1 cellular context compared by ENCODE assay signal in genomic region chr6:158366363-158366762, GRCh38.
TF ChIP-seq lines count a peak whose summit lies in the region.

No MANE protein-coding gene starts in this region.

TF ChIP-seq in K562, 482 proteins besides CTCF, POLR2A, EP300 and RAD21 (continued from another document and continues in another):
- TF ChIP-seq HDAC2 (IDR thresholded peaks at IDR 0.05) (peak; percentile 73), VEZF1 (CRISPR knock-in tag; IDR thresholded peaks at IDR 0.05) (peak; percentile 37; the same call in 1 of the 2 replicates), ATF1 (CRISPR knock-in tag; IDR thresholded peaks at IDR 0.05) (no peak), ATF1 (tag; IDR thresholded peaks at IDR 0.05) (peak; percentile 68), CXXC5 (CRISPR knock-in tag; IDR thresholded peaks at IDR 0.05) (peak; percentile 63), FOXO4 (CRISPR knock-in tag; IDR thresholded peaks at IDR 0.05) (no peak), RCOR1 (IDR thresholded peaks at IDR 0.05; ENCODE audit: borderline replicate concordance in 1 of 2, low read depth in 2 of 2, low read length in 2 of 2) (peak in 1 of 2 experiments; percentile 85; a peak in 2 of 4 replicates), POLR2AphosphoS5 (IDR thresholded peaks at IDR 0.05; ENCODE audit: control insufficient read depth, insufficient read depth, low read depth, low read length) (no peak), BCL6 (CRISPR knock-in tag; IDR thresholded peaks at IDR 0.05) (no peak), HMG20B (CRISPR knock-in tag; IDR thresholded peaks at IDR 0.05) (no peak), ZNF165 (CRISPR knock-in tag; IDR thresholded peaks at IDR 0.05; ENCODE audit: borderline replicate concordance) (no peak), ZNF224 (CRISPR knock-in tag; IDR thresholded peaks at IDR 0.05) (no peak), MAX (CRISPR knock-in tag; IDR thresholded peaks at IDR 0.05) (peak; percentile 40), EP400 (IDR thresholded peaks at IDR 0.05) (peak; percentile 66), ETV1 (tag; conservative IDR thresholded peaks at IDR 0.05; ENCODE audit: low read depth) (peak; percentile 77), MAZ (CRISPR knock-in tag; conservative IDR thresholded peaks at IDR 0.05 in 1 of 2, IDR thresholded peaks at IDR 0.05 in 1 of 2) (peak in 1 of 2 experiments; percentile 53; a peak in 3 of 4 replicates), ZNF12 (CRISPR knock-in tag; IDR thresholded peaks at IDR 0.05) (0 out of 2 replicates have a peak, but pooled peaks have one; percentile 60), ZNF263 (CRISPR knock-in tag; IDR thresholded peaks at IDR 0.05; ENCODE audit: borderline replicate concordance) (0 out of 2 replicates have a peak, but pooled peaks have one; percentile 32), ZNF134 (CRISPR knock-in tag; conservative IDR thresholded peaks at IDR 0.05) (peak; percentile 45; the same call in 1 of the 2 replicates), LARP7 (IDR thresholded peaks at IDR 0.05) (no peak), ZNF41 (CRISPR knock-in tag; conservative IDR thresholded peaks at IDR 0.05) (0 out of 2 replicates have a peak, but pooled peaks have one; percentile 21), SMAD4 (CRISPR knock-in tag; conservative IDR thresholded peaks at IDR 0.05) (peak; percentile 57), POU5F1 (IDR thresholded peaks at IDR 0.05; ENCODE audit: borderline replicate concordance, low read depth, low read length, partially characterized antibody) (no peak), MAFF (IDR thresholded peaks at IDR 0.05; ENCODE audit: low read length) (peak; percentile 77), TGIF2 (CRISPR knock-in tag; IDR thresholded peaks at IDR 0.05) (no peak), DNMT1 (IDR thresholded peaks at IDR 0.05) (no peak), ZFX (CRISPR knock-in tag; IDR thresholded peaks at IDR 0.05) (no peak), FOXP1 (CRISPR knock-in tag; IDR thresholded peaks at IDR 0.05) (peak; percentile 93), NFATC3 (IDR thresholded peaks at IDR 0.05) (peak; percentile 33; the same call in 1 of the 2 replicates), HDAC1 (IDR thresholded peaks at IDR 0.05) (0 out of 4 replicates have a peak, but pooled peaks of 1 of the 2 experiments have one; percentile 40), ESRRB (CRISPR knock-in tag; IDR thresholded peaks at IDR 0.05; ENCODE audit: borderline replicate concordance) (no peak), ELF1 (tag; IDR thresholded peaks at IDR 0.05) (peak; percentile 71), C11orf30 (IDR thresholded peaks at IDR 0.05; ENCODE audit: low read depth) (peak; percentile 89), TBP (optimal IDR thresholded peaks at IDR 0.05; ENCODE audit: low read depth, low read length) (no peak), SRSF9 (IDR thresholded peaks at IDR 0.05; ENCODE audit: borderline replicate concordance, low read depth, low read length) (no peak), SRF (CRISPR knock-in tag; IDR thresholded peaks at IDR 0.05) (no peak), ZNF707 (CRISPR knock-in tag; conservative IDR thresholded peaks at IDR 0.05) (no peak), EHMT2 (IDR thresholded peaks at IDR 0.05) (peak; percentile 90), TEAD4 (IDR thresholded peaks at IDR 0.05; ENCODE audit: low read length) (peak; percentile 41; the same call in 1 of the 2 replicates), TEAD4 (CRISPR knock-in tag; IDR thresholded peaks at IDR 0.05; ENCODE audit: borderline replicate concordance) (no peak), HSF4 (CRISPR knock-in tag; IDR thresholded peaks at IDR 0.05; ENCODE audit: borderline replicate concordance) (no peak), SMARCE1 (IDR thresholded peaks at IDR 0.05) (peak; percentile 59; the same call in 1 of the 2 replicates), ZNF780A (CRISPR knock-in tag; IDR thresholded peaks at IDR 0.05) (no peak), SMAD3 (CRISPR knock-in tag; conservative IDR thresholded peaks at IDR 0.05) (peak; percentile 82), CHD2 (IDR thresholded peaks at IDR 0.05; ENCODE audit: low read depth, low read length) (no peak), SMAD1 (IDR thresholded peaks at IDR 0.05; ENCODE audit: low read depth, low read length, partially characterized antibody) (no peak), TAF1 (IDR thresholded peaks at IDR 0.05; ENCODE audit: control insufficient read depth, extremely low read depth, insufficient read depth, low read length, severe bottlenecking) (peak; percentile 23), PCBP2 (IDR thresholded peaks at IDR 0.05; ENCODE audit: low read depth, low read length, poor library complexity, severe bottlenecking) (no peak), ZNF347 (CRISPR knock-in tag; IDR thresholded peaks at IDR 0.05; ENCODE audit: low read depth) (no peak), SOX6 (IDR thresholded peaks at IDR 0.05) (peak; percentile 70; the same call in 1 of the 2 replicates), ZSCAN32 (CRISPR knock-in tag; IDR thresholded peaks at IDR 0.05) (peak; percentile 95), TBL1XR1 (IDR thresholded peaks at IDR 0.05; ENCODE audit: low read length in 2 of 2) (no peak; a peak in 1 of 4 replicates)
- TF ChIP-seq, protein P1, sequence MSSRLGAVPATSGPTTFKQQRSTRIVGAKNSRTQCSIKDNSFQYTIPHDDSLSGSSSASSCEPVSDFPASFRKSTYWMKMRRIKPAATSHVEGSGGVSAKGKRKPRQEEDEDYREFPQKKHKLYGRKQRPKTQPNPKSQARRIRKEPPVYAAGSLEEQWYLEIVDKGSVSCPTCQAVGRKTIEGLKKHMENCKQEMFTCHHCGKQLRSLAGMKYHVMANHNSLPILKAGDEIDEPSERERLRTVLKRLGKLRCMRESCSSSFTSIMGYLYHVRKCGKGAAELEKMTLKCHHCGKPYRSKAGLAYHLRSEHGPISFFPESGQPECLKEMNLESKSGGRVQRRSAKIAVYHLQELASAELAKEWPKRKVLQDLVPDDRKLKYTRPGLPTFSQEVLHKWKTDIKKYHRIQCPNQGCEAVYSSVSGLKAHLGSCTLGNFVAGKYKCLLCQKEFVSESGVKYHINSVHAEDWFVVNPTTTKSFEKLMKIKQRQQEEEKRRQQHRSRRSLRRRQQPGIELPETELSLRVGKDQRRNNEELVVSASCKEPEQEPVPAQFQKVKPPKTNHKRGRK (tag; IDR thresholded peaks at IDR 0.05): no peak
- TF ChIP-seq, protein P2, sequence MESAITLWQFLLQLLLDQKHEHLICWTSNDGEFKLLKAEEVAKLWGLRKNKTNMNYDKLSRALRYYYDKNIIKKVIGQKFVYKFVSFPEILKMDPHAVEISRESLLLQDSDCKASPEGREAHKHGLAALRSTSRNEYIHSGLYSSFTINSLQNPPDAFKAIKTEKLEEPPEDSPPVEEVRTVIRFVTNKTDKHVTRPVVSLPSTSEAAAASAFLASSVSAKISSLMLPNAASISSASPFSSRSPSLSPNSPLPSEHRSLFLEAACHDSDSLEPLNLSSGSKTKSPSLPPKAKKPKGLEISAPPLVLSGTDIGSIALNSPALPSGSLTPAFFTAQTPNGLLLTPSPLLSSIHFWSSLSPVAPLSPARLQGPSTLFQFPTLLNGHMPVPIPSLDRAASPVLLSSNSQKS (CRISPR knock-in tag; IDR thresholded peaks at IDR 0.05): no peak
- TF ChIP-seq, protein P3, sequence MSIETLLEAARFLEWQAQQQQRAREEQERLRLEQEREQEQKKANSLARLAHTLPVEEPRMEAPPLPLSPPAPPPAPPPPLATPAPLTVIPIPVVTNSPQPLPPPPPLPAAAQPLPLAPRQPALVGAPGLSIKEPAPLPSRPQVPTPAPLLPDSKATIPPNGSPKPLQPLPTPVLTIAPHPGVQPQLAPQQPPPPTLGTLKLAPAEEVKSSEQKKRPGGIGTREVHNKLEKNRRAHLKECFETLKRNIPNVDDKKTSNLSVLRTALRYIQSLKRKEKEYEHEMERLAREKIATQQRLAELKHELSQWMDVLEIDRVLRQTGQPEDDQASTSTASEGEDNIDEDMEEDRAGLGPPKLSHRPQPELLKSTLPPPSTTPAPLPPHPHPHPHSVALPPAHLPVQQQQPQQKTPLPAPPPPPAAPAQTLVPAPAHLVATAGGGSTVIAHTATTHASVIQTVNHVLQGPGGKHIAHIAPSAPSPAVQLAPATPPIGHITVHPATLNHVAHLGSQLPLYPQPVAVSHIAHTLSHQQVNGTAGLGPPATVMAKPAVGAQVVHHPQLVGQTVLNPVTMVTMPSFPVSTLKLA (conservative IDR thresholded peaks at IDR 0.05): peak; percentile 42 to 78; a peak in 2 of 4 replicates
- TF ChIP-seq, protein P4, sequence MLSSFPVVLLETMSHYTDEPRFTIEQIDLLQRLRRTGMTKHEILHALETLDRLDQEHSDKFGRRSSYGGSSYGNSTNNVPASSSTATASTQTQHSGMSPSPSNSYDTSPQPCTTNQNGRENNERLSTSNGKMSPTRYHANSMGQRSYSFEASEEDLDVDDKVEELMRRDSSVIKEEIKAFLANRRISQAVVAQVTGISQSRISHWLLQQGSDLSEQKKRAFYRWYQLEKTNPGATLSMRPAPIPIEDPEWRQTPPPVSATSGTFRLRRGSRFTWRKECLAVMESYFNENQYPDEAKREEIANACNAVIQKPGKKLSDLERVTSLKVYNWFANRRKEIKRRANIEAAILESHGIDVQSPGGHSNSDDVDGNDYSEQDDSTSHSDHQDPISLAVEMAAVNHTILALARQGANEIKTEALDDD (IDR thresholded peaks at IDR 0.05): no peak
- TF ChIP-seq, protein P5, sequence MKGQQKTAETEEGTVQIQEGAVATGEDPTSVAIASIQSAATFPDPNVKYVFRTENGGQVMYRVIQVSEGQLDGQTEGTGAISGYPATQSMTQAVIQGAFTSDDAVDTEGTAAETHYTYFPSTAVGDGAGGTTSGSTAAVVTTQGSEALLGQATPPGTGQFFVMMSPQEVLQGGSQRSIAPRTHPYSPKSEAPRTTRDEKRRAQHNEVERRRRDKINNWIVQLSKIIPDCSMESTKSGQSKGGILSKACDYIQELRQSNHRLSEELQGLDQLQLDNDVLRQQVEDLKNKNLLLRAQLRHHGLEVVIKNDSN (CRISPR knock-in tag; IDR thresholded peaks at IDR 0.05): no peak
- TF ChIP-seq, protein P6, sequence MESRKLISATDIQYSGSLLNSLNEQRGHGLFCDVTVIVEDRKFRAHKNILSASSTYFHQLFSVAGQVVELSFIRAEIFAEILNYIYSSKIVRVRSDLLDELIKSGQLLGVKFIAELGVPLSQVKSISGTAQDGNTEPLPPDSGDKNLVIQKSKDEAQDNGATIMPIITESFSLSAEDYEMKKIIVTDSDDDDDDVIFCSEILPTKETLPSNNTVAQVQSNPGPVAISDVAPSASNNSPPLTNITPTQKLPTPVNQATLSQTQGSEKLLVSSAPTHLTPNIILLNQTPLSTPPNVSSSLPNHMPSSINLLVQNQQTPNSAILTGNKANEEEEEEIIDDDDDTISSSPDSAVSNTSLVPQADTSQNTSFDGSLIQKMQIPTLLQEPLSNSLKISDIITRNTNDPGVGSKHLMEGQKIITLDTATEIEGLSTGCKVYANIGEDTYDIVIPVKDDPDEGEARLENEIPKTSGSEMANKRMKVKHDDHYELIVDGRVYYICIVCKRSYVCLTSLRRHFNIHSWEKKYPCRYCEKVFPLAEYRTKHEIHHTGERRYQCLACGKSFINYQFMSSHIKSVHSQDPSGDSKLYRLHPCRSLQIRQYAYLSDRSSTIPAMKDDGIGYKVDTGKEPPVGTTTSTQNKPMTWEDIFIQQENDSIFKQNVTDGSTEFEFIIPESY (CRISPR knock-in tag; IDR thresholded peaks at IDR 0.05): no peak
- TF ChIP-seq, protein P7, sequence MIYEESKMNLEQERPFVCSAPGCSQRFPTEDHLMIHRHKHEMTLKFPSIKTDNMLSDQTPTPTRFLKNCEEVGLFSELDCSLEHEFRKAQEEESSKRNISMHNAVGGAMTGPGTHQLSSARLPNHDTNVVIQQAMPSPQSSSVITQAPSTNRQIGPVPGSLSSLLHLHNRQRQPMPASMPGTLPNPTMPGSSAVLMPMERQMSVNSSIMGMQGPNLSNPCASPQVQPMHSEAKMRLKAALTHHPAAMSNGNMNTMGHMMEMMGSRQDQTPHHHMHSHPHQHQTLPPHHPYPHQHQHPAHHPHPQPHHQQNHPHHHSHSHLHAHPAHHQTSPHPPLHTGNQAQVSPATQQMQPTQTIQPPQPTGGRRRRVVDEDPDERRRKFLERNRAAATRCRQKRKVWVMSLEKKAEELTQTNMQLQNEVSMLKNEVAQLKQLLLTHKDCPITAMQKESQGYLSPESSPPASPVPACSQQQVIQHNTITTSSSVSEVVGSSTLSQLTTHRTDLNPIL (CRISPR knock-in tag; IDR thresholded peaks at IDR 0.05): no peak
